1 cellular context compared by ENCODE assay signal in genomic region chr14:69363055-69363454, GRCh38.
TF ChIP-seq lines count a peak whose summit lies in the region.

No MANE protein-coding gene starts in this region.

TF ChIP-seq in WTC11, 78 proteins besides CTCF, POLR2A, EP300 and RAD21 (continued from another document):
- TF ChIP-seq AFF4 (CRISPR knock-in tag; IDR thresholded peaks at IDR 0.05; ENCODE audit: borderline replicate concordance): no peak
- no peak for TF ChIP-seq USF2 (CRISPR knock-in tag; IDR thresholded peaks at IDR 0.05)
- no peak for TF ChIP-seq PRRX2 (CRISPR knock-in tag; IDR thresholded peaks at IDR 0.05)
